ENCODE assay signal across 8 cellular contexts in genomic region chr1:166910396-166910994, GRCh38. TPM values are rescaled to one million over a fixed set of nuclear protein-coding genes. Genes with fewer than 3 reads are reported as not detected.
DNase-seq lines count a peak whose midpoint lies in the region; TF ChIP-seq lines count a peak whose summit lies in the region.

No MANE protein-coding gene starts in this region.

- H3K56ac ChIP-seq in H9 (ENCODE audit: insufficient read length, low read depth, low read length), result no peak overlapping the region

- no peak overlapping the region for H2BK5ac ChIP-seq in H9 (ENCODE audit: insufficient read length, low read length)

- no peak overlapping the region for H2BK12ac ChIP-seq in H9 (ENCODE audit: insufficient read length, low read depth, low read length)

- no peak overlapping the region for H2BK120ac ChIP-seq in H9 (ENCODE audit: low read depth, low read length, poor library complexity, severe bottlenecking)

- no peak overlapping the region for H3T11ph ChIP-seq in H9 (ENCODE audit: low read length)

- no peaks in the 10 kb centered on the region for H3K23me2 ChIP-seq in H9 (ENCODE audit: insufficient read length, low read depth, low read length, poor library complexity, severe bottlenecking)

- no peak overlapping the region for H3K4ac ChIP-seq in H9 (ENCODE audit: low read depth, low read length)

- H3K27me3 ChIP-seq in H9 (ENCODE audit: insufficient read depth, low read length), result no peaks in the 10 kb centered on the region
- peaks cover 5% of the 10 kb centered on the region for H3K27me3 ChIP-seq in Loucy (ENCODE audit: insufficient read depth, low read length, poor library complexity, severe bottlenecking)
- H3K27me3 ChIP-seq in osteoblast (ENCODE audit: insufficient read depth, low read length), result peaks cover 14% of the 10 kb centered on the region

- no peak overlapping the region for H3K9ac ChIP-seq in H9 (ENCODE audit: extremely low read depth, insufficient read length, low read length)
- no peak overlapping the region for H3K9ac ChIP-seq in Loucy (ENCODE audit: low read depth, low read length, poor library complexity, severe bottlenecking)

- no peak overlapping the region for H3K4me3 Mint-ChIP-seq in H9
- H3K4me3 Mint-ChIP-seq in activated T-helper 1 cell treated with anti-CD3 and anti-CD28 coated beads, Interleukin-12 subunit alpha, Interleukin-12 subunit beta, Interleukin-2, Interleukin-4 antibody, amounts not matched to agents 30 ng/mL and 10 ng/mL and 1 ng/mL, durations not matched to agents 14 hours and 24 hours and 36 hours, result no peak overlapping the region

- H3K27ac ChIP-seq in H9 (ENCODE audit: insufficient read length, low read depth, low read length), result no peak overlapping the region
- H3K27ac ChIP-seq in osteoblast (ENCODE audit: low read depth, low read length), result no peak overlapping the region

- H2BK20ac ChIP-seq in H9 (ENCODE audit: low read depth, low read length, poor library complexity, severe bottlenecking), result no peak overlapping the region

- no peak overlapping the region for H4K5ac ChIP-seq in H9 (ENCODE audit: insufficient read length, low read depth, low read length)

- no peak overlapping the region for H3K18ac ChIP-seq in H9 (ENCODE audit: insufficient read length, low read depth, low read length)

- no peak overlapping the region for H3K14ac ChIP-seq in H9 (ENCODE audit: insufficient read depth, low read length)

- H3K4me2 ChIP-seq in H9 (ENCODE audit: insufficient read depth, insufficient read length, low read length) (no peak overlapping the region), Loucy (ENCODE audit: low read depth, low read length, poor library complexity, severe bottlenecking) (peak overlapping the region; percentile 2), osteoblast (ENCODE audit: insufficient read depth, low read length) (no peak overlapping the region)

- H3K79me2 ChIP-seq in H9 (ENCODE audit: insufficient read depth, low read length) (no peaks in the 10 kb centered on the region), Loucy (ENCODE audit: insufficient read depth, low read length) (no peaks in the 10 kb centered on the region), osteoblast (ENCODE audit: insufficient read depth, low read length) (no peaks in the 10 kb centered on the region)

- H3K36me3 ChIP-seq in Loucy (ENCODE audit: insufficient read depth, low read length), result no peaks in the 10 kb centered on the region
- no peaks in the 10 kb centered on the region for H3K36me3 ChIP-seq in osteoblast (ENCODE audit: insufficient read depth, low read length)

- H3K4me3 ChIP-seq in Loucy (ENCODE audit: low read length, poor library complexity, severe bottlenecking) (no peak overlapping the region), fibroblast of villous mesenchyme (ENCODE audit: low read depth, low read length) (no peak overlapping the region), osteoblast (ENCODE audit: insufficient read depth, low read length) (no peak overlapping the region)

- intact Hi-C loops in activated T-helper 1 cell treated with anti-CD3 and anti-CD28 coated beads, Interleukin-12 subunit alpha, Interleukin-12 subunit beta, Interleukin-2, Interleukin-4 antibody, amounts not matched to agents 30 ng/mL and 10 ng/mL and 1 ng/mL, durations not matched to agents 14 hours and 24 hours and 36 hours (cut with micrococcal nuclease), result loop anchor here (1.0 to 5.0 kb wide), 8 partner anchors 34 to 642 kb away; partner anchors contain the start of genes CREG1, ILDR2 and POU2F1

- no peaks in the 10 kb centered on the region for H3K9me2 ChIP-seq in Loucy (replicated peaks; ENCODE audit: low read depth, low read length)

- no peak overlapping the region for H3K23ac ChIP-seq in H9 (ENCODE audit: insufficient read length, low read depth, low read length)

- WGBS in H9 (ENCODE audit: extremely low coverage, insufficient read length, low lambda C conversion rate), result no CpG with 5 or more reads among the region's 1 CpG

- H3K4me1 Mint-ChIP-seq in H9, result no peaks in the 10 kb centered on the region
- H3K4me1 Mint-ChIP-seq in activated T-helper 1 cell treated with anti-CD3 and anti-CD28 coated beads, Interleukin-12 subunit alpha, Interleukin-12 subunit beta, Interleukin-2, Interleukin-4 antibody, amounts not matched to agents 30 ng/mL and 10 ng/mL and 1 ng/mL, durations not matched to agents 14 hours and 24 hours and 36 hours (ENCODE audit: low read depth), result peaks cover 28% of the 10 kb centered on the region

- peaks cover 4% of the 10 kb centered on the region for H3K27me3 Mint-ChIP-seq in H9 (ENCODE audit: low read depth)
- peaks cover 5% of the 10 kb centered on the region for H3K27me3 Mint-ChIP-seq in activated T-helper 1 cell treated with anti-CD3 and anti-CD28 coated beads, Interleukin-12 subunit alpha, Interleukin-12 subunit beta, Interleukin-2, Interleukin-4 antibody, amounts not matched to agents 30 ng/mL and 10 ng/mL and 1 ng/mL, durations not matched to agents 14 hours and 24 hours and 36 hours (ENCODE audit: insufficient read depth)

- no peaks in the 10 kb centered on the region for H4K20me1 ChIP-seq in H9 (ENCODE audit: control insufficient read depth, insufficient read depth, insufficient read length)
- H4K20me1 ChIP-seq in Loucy (ENCODE audit: insufficient read depth, low read length, poor library complexity, severe bottlenecking), result no peaks in the 10 kb centered on the region
- H4K20me1 ChIP-seq in osteoblast (ENCODE audit: insufficient read depth, low read length), result no peaks in the 10 kb centered on the region

- no peak overlapping the region for H2AK5ac ChIP-seq in H9 (ENCODE audit: insufficient read length, low read length)

- H3K27ac Mint-ChIP-seq in H9, result no peak overlapping the region
- H3K27ac Mint-ChIP-seq in activated T-helper 1 cell treated with anti-CD3 and anti-CD28 coated beads, Interleukin-12 subunit alpha, Interleukin-12 subunit beta, Interleukin-2, Interleukin-4 antibody, amounts not matched to agents 30 ng/mL and 10 ng/mL and 1 ng/mL, durations not matched to agents 14 hours and 24 hours and 36 hours, result no peak overlapping the region

- peaks cover 25 to 26% of the 10 kb centered on the region in 2 experiments for H3K9me3 Mint-ChIP-seq in H9
- peaks cover 7% of the 10 kb centered on the region for H3K9me3 Mint-ChIP-seq in activated T-helper 1 cell treated with anti-CD3 and anti-CD28 coated beads, Interleukin-12 subunit alpha, Interleukin-12 subunit beta, Interleukin-2, Interleukin-4 antibody, amounts not matched to agents 30 ng/mL and 10 ng/mL and 1 ng/mL, durations not matched to agents 14 hours and 24 hours and 36 hours

- H3K9me3 ChIP-seq in H9 (ENCODE audit: control insufficient read depth, low read depth, low read length) (peaks cover 4% of the 10 kb centered on the region), Loucy (ENCODE audit: insufficient read depth, low read depth, low read length) (peaks cover 3% of the 10 kb centered on the region; the same call in 1 of the 2 replicates), osteoblast (ENCODE audit: low read depth, low read length) (no peaks in the 10 kb centered on the region)

- no peak overlapping the region for H2AFZ ChIP-seq in H9 (ENCODE audit: low read length)
- no peak overlapping the region for H2AFZ ChIP-seq in Loucy (ENCODE audit: low read length)
- H2AFZ ChIP-seq in osteoblast (ENCODE audit: low read length), result no peak overlapping the region

- H4K91ac ChIP-seq in H9 (ENCODE audit: insufficient read length, low read depth, low read length), result no peak overlapping the region

- H2BK15ac ChIP-seq in H9 (ENCODE audit: low read depth, low read length), result no peak overlapping the region

- H3K4me1 ChIP-seq in H9 (ENCODE audit: insufficient read depth, low read length), result no peaks in the 10 kb centered on the region
- peaks cover 9% of the 10 kb centered on the region for H3K4me1 ChIP-seq in Loucy (ENCODE audit: insufficient read depth, low read length, poor library complexity, severe bottlenecking)
- H3K4me1 ChIP-seq in osteoblast (ENCODE audit: insufficient read depth, low read length), result peaks cover 8% of the 10 kb centered on the region

- peaks cover 8 to 20% (median 10%) of the 10 kb centered on the region in 3 experiments; a peak in 6 of 7 replicates for H3K36me3 Mint-ChIP-seq in H9 (ENCODE audit: insufficient read depth in 1 of 3, low read depth in 3 of 3)
- H3K36me3 Mint-ChIP-seq in activated T-helper 1 cell treated with anti-CD3 and anti-CD28 coated beads, Interleukin-12 subunit alpha, Interleukin-12 subunit beta, Interleukin-2, Interleukin-4 antibody, amounts not matched to agents 30 ng/mL and 10 ng/mL and 1 ng/mL, durations not matched to agents 14 hours and 24 hours and 36 hours (ENCODE audit: low read depth), result peaks cover 3% of the 10 kb centered on the region

- TF ChIP-seq CTCF in H9 (conservative IDR thresholded peaks at IDR 0.05) (peak; percentile 94), Loucy (conservative IDR thresholded peaks at IDR 0.05; ENCODE audit: low read length) (peak; percentile 86), fibroblast of villous mesenchyme (IDR thresholded peaks at IDR 0.05; ENCODE audit: insufficient read depth, low read depth, low read length) (peak; percentile 86), osteoblast (IDR thresholded peaks at IDR 0.05; ENCODE audit: extremely low read depth, low read depth, low read length) (peak; percentile 61)

- H3K79me1 ChIP-seq in H9 (ENCODE audit: insufficient read depth, low read depth, low read length, poor library complexity, severe bottlenecking), result no peaks in the 10 kb centered on the region

- peak; percentile 74 for DNase-seq in GDM1 (lab: John Stamatoyannopoulos, UW)
- DNase-seq in H9, result peak; percentile 77
- peak; percentile 93 for DNase-seq in RPMI8226
- DNase-seq in activated T-helper 1 cell treated with anti-CD3 and anti-CD28 coated beads, Interleukin-12 subunit alpha, Interleukin-12 subunit beta, Interleukin-2, Interleukin-4 antibody, amounts not matched to agents 30 ng/mL and 10 ng/mL and 1 ng/mL, durations not matched to agents 14 hours and 24 hours and 36 hours (ENCODE audit: low spot score), result peak; percentile 70
- peak; percentile 87 for DNase-seq in fibroblast of villous mesenchyme (ENCODE audit: low read depth)
- DNase-seq in osteoblast (ENCODE audit: insufficient read length, low spot score, missing footprints), result peak; percentile 91
- peak; percentile 84 for DNase-seq in ureter (ENCODE audit: low spot score)

- no peaks in the 10 kb centered on the region for H3F3A ChIP-seq in Loucy (ENCODE audit: low read depth)

- H4K8ac ChIP-seq in H9 (replicated peaks; ENCODE audit: insufficient read length, low read depth, low read length), result no peak overlapping the region

RNA-seq across cellular contexts. Expression of gene TADA1, which starts 34.4 kb away (rescaled TPM):
- 19.5 and 20.7 TPM in 2 replicates for total RNA-seq in H9 (2021)
- total RNA-seq in activated T-helper 1 cell treated with anti-CD3 and anti-CD28 coated beads, Interleukin-12 subunit alpha, Interleukin-12 subunit beta, Interleukin-2, Interleukin-4 antibody, amounts not matched to agents 30 ng/mL and 10 ng/mL and 1 ng/mL, durations not matched to agents 14 hours and 24 hours and 36 hours, result 15.6 and 17.3 TPM in 2 replicates
- total RNA-seq in fibroblast of villous mesenchyme, result 10.6 and 16.0 TPM in 2 replicates
- 10.6 and 11.6 TPM in 2 replicates for total RNA-seq in osteoblast
- 11.1 TPM for total RNA-seq in ureter
